In genomic region chr20:34708621-34709043, GRCh38 we compare ENCODE assay signal across 8 cellular contexts. TPM values are rescaled to one million over a fixed set of nuclear protein-coding genes. Genes with fewer than 3 reads are reported as not detected.
DNase-seq lines count a peak whose midpoint lies in the region; ATAC-seq and TF ChIP-seq lines count a peak whose summit lies in the region.

No MANE protein-coding gene starts in this region.

- H3K27ac ChIP-seq in Peyer's patch (peak overlapping the region; percentile 71 to 91 (median 82)), cardiac muscle cell (no peak overlapping the region)

- H3K4me1 ChIP-seq in Peyer's patch (peaks cover 0 to 43% (median 10%) of the 10 kb centered on the region in 4 donors), cardiac muscle cell (ENCODE audit: low read depth) (peaks cover 21% of the 10 kb centered on the region)

- DNase-seq in NCI-H2029 (lab: John Stamatoyannopoulos, UW) (peak; percentile 7), NCI-H2029 treated with DMSO at 0.1 percent for 48 hours (lab: John Stamatoyannopoulos, UW) (no peak), Peyer's patch (peak; percentile 74 to 86 (median 76)), cardiac muscle cell (ENCODE audit: low read depth in 1 of 2, low spot score in 1 of 2) (peak; percentile 47 to 48), pons (ENCODE audit: low spot score) (peak; percentile 56)
- DNase-seq in activated naive CD4-positive, alpha-beta T cell treated with anti-CD3 and anti-CD28 coated beads, Interleukin-2, amount 50 U/mL, for 16 hours: peak; percentile 60

- peak in 4 of 6 experiments; percentile 26 to 61 (median 50) for TF ChIP-seq CTCF in Peyer's patch (IDR thresholded peaks at IDR 0.05)
- peak; percentile 52 for TF ChIP-seq CTCF in cardiac muscle cell (IDR thresholded peaks at IDR 0.05; ENCODE audit: low read depth, low read length)

- H3K27me3 ChIP-seq in Peyer's patch (no peaks in the 10 kb centered on the region), cardiac muscle cell (peaks cover 12% of the 10 kb centered on the region)

- TF ChIP-seq POLR2A in Peyer's patch (IDR thresholded peaks at IDR 0.05): no peak

- H3K4me3 ChIP-seq in Peyer's patch (peak overlapping the region; percentile 61 to 86 (median 69)), cardiac muscle cell (peak overlapping the region; percentile 74)

- H3K9me3 ChIP-seq in Peyer's patch (no peaks in the 10 kb centered on the region), cardiac muscle cell (ENCODE audit: low read depth) (no peaks in the 10 kb centered on the region)

- no peaks in the 10 kb centered on the region for H3K36me3 ChIP-seq in Peyer's patch
- no peaks in the 10 kb centered on the region for H3K36me3 ChIP-seq in cardiac muscle cell

- ATAC-seq in HG03280 (IDR thresholded peaks at IDR 0.05; ENCODE audit: unreplicated experiment) (peak; percentile 3), HG03571 (IDR thresholded peaks at IDR 0.05; ENCODE audit: unreplicated experiment) (no peak)

RNA-seq across cellular contexts. Expression of gene TP53INP2, which starts 4.5 kb away (rescaled TPM):
- 10 to 100 TPM; 16.5 to 43.0 (median 34.4) TPM for total RNA-seq in Peyer's patch
- total RNA-seq in cardiac muscle cell: 8.4 and 13.5 TPM in 2 replicates
- 12.5 and 18.9 TPM in 2 replicates for polyA plus RNA-seq in cardiac muscle cell

RNA-seq across cellular contexts. Expression of gene PIGU, which starts 31.7 kb away (rescaled TPM):
- total RNA-seq in Peyer's patch (10 to 100 TPM in 3 of 4 donors, 1 to 10 TPM in 1; 6.6 to 29.5 (median 18.4) TPM), cardiac muscle cell (22.8 and 25.1 TPM in 2 replicates)
- polyA plus RNA-seq in cardiac muscle cell: 37.9 and 40.9 TPM in 2 replicates
